30 cellular contexts compared by ENCODE assay signal in genomic region chr1:30804381-30804780, GRCh38. TPM values are rescaled to one million over a fixed set of nuclear protein-coding genes. Genes with fewer than 3 reads are reported as not detected.
"Had no signal": no experiment of that assay in that cellular context is flagged by ENCODE, and none has a peak within 500 bp of the region (broad histone marks: within the 10 kb centered on the region; RNA-seq: fewer than 3 reads in every experiment).

No MANE protein-coding gene starts in this region.

- H3K4me3 Mint-ChIP-seq: activated CD4-positive, alpha-beta memory T cell treated with anti-CD3 and anti-CD28 coated beads for 36 hours; activated CD4-positive, alpha-beta T cell treated with anti-CD3 and anti-CD28 coated beads, Interleukin-2, amount 10 ng/mL, durations not matched to agents 24 days and 14 days; activated naive CD4-positive, alpha-beta T cell treated with anti-CD3 and anti-CD28 coated beads, Interleukin-2, amount 10 ng/mL, durations not matched to agents 7 days and 5 days; activated T-cell treated with anti-CD3 and anti-CD28 coated beads, Interleukin-2, amount 50 U/mL, for 24 hours; central memory CD8-positive, alpha-beta T cell; naive thymus-derived CD4-positive, alpha-beta T cell; stimulated activated memory B cell treated with anti-CD40 and anti-IgM and Interleukin-4, amounts not matched to agents 10 μg/mL and 1 μg/mL and 100 μg/mL, for 72 hours; stimulated activated naive CD8-positive, alpha-beta T cell treated with anti-CD3 and anti-CD28 coated beads, Interleukin-15, amount 100 ng/mL, for 72 hours; T-helper 17 cell had no signal

- H3K36me3 ChIP-seq: gastroesophageal sphincter, thyroid gland, upper lobe of left lung, WERI-Rb-1 had no signal

- H3K27ac ChIP-seq: gastroesophageal sphincter, hepatocyte, parathyroid adenoma, psoas muscle, thyroid gland, upper lobe of left lung, WERI-Rb-1 had no signal

- H3K4me2 ChIP-seq: hepatocyte, smooth muscle cell had no signal

- H3K36me3 Mint-ChIP-seq: activated CD4-positive, alpha-beta memory T cell treated with anti-CD3 and anti-CD28 coated beads for 36 hours; activated naive CD4-positive, alpha-beta T cell treated with anti-CD3 and anti-CD28 coated beads, Interleukin-2, amount 10 ng/mL, durations not matched to agents 7 days and 5 days; naive thymus-derived CD4-positive, alpha-beta T cell; stimulated activated memory B cell treated with anti-CD40 and anti-IgM and Interleukin-4, amounts not matched to agents 10 μg/mL and 1 μg/mL and 100 μg/mL, for 72 hours had no signal

- H3K9me3 Mint-ChIP-seq: activated CD4-positive, alpha-beta memory T cell treated with anti-CD3 and anti-CD28 coated beads for 36 hours; activated CD4-positive, alpha-beta T cell treated with anti-CD3 and anti-CD28 coated beads, Interleukin-2, amount 10 ng/mL, durations not matched to agents 24 days and 14 days; activated naive CD4-positive, alpha-beta T cell treated with anti-CD3 and anti-CD28 coated beads, Interleukin-2, amount 10 ng/mL, durations not matched to agents 7 days and 5 days; activated T-cell treated with anti-CD3 and anti-CD28 coated beads, Interleukin-2, amount 50 U/mL, for 24 hours; central memory CD8-positive, alpha-beta T cell; naive thymus-derived CD4-positive, alpha-beta T cell; stimulated activated memory B cell treated with anti-CD40 and anti-IgM and Interleukin-4, amounts not matched to agents 10 μg/mL and 1 μg/mL and 100 μg/mL, for 72 hours; stimulated activated naive CD8-positive, alpha-beta T cell treated with anti-CD3 and anti-CD28 coated beads, Interleukin-15, amount 100 ng/mL, for 72 hours had no signal

- H3K27ac Mint-ChIP-seq: activated CD4-positive, alpha-beta memory T cell treated with anti-CD3 and anti-CD28 coated beads for 36 hours; activated CD4-positive, alpha-beta T cell treated with anti-CD3 and anti-CD28 coated beads, Interleukin-2, amount 10 ng/mL, durations not matched to agents 24 days and 14 days; activated naive CD4-positive, alpha-beta T cell treated with anti-CD3 and anti-CD28 coated beads, Interleukin-2, amount 10 ng/mL, durations not matched to agents 7 days and 5 days; activated T-cell treated with anti-CD3 and anti-CD28 coated beads, Interleukin-2, amount 50 U/mL, for 24 hours; naive thymus-derived CD4-positive, alpha-beta T cell; stimulated activated memory B cell treated with anti-CD40 and anti-IgM and Interleukin-4, amounts not matched to agents 10 μg/mL and 1 μg/mL and 100 μg/mL, for 72 hours; T-helper 17 cell had no signal

- H3K4me1 ChIP-seq: parathyroid adenoma, psoas muscle had no signal

- H3K9ac ChIP-seq: parathyroid adenoma had no signal

- H3K27me3 ChIP-seq: gastroesophageal sphincter, hepatocyte, thyroid gland had no signal

- H3K4me3 ChIP-seq: gastroesophageal sphincter, hepatocyte, psoas muscle, smooth muscle cell, thyroid gland, upper lobe of left lung had no signal

- ATAC-seq: gastroesophageal sphincter; left colon; naive thymus-derived CD4-positive, alpha-beta T cell; psoas muscle; stimulated activated memory B cell treated with anti-CD40 and anti-IgM and Interleukin-4, amounts not matched to agents 10 μg/mL and 1 μg/mL and 100 μg/mL, for 72 hours; stimulated activated naive CD8-positive, alpha-beta T cell treated with anti-CD3 and anti-CD28 coated beads, Interleukin-15, amount 100 ng/mL, for 72 hours; T-helper 17 cell had no signal

- H3K9me3 ChIP-seq: gastroesophageal sphincter, psoas muscle, thyroid gland, upper lobe of left lung had no signal

- DNase-seq: activated CD4-positive, alpha-beta memory T cell treated with anti-CD3 and anti-CD28 coated beads for 36 hours; activated CD4-positive, alpha-beta T cell treated with anti-CD3 and anti-CD28 coated beads, Interleukin-2, amount 10 ng/mL, durations not matched to agents 24 days and 14 days; activated CD4-positive, CD25-positive, alpha-beta regulatory T cell treated with anti-CD3 and anti-CD28 coated beads, Interleukin-2, amount 50 U/mL, for 72 hours; activated CD8-positive, alpha-beta memory T cell treated with anti-CD3 and anti-CD28 coated beads, Interleukin-2, amount 50 U/mL, for 48 hours; activated gamma-delta T cell; activated naive CD4-positive, alpha-beta T cell treated with anti-CD3 and anti-CD28 coated beads, Interleukin-2, amount 10 ng/mL, durations not matched to agents 7 days and 5 days; activated T-cell treated with anti-CD3 and anti-CD28 coated beads, Interleukin-2, amount 50 U/mL, for 24 hours; amygdala; effector CD8-positive, alpha-beta T cell; left colon; midbrain; naive thymus-derived CD4-positive, alpha-beta T cell; occipital lobe; psoas muscle; stimulated activated CD4-positive, alpha-beta T cell treated with anti-CD3 and anti-CD28 coated beads, Interleukin-1b, Interleukin-23, amount 100 ng/mL, for 48 hours; stimulated activated CD4-positive, alpha-beta T cell treated with anti-CD3 and anti-CD28 coated beads, Interleukin-4, amount 100 ng/mL, for 4 hours; stimulated activated CD8-positive, alpha-beta memory T cell treated with anti-CD3 and anti-CD28 coated beads, Interleukin-4, amount 100 ng/mL, for 48 hours; stimulated activated naive CD8-positive, alpha-beta T cell treated with anti-CD3 and anti-CD28 coated beads, Interleukin-15, amount 100 ng/mL, for 72 hours; T-helper 17 cell; T1000; thyroid gland; upper lobe of left lung; WERI-Rb-1 had no signal

- H2AFZ ChIP-seq: hepatocyte, parathyroid adenoma had no signal

- H3K4me1 Mint-ChIP-seq: central memory CD8-positive, alpha-beta T cell had no signal

RNA-seq across cellular contexts. Expression of gene LAPTM5, which starts 46.8 kb away (rescaled TPM):
- total RNA-seq: fibroblast of villous mesenchyme had no signal
